19 cellular contexts compared by ENCODE assay signal in the genomic region with DNA sequence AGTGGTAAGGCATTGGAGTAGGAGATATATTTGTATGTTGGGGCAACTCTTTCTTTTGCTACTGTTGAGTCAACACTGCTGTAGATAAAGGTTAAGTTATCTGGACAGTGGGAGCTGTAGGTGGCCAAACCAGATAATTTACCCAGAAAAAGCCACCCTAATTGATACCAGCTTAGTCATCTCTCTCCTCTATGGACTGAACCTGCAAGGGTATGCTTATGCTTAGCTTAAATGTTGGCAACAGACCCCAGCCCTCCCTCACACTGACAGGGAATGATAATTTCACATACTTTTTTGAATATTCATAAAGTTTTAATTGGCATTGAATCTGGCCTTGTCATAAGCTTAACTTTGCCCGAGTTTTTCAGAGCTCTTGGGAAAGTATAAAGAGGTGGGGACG.
A peak's percentile ranks its signal among the peaks of the same experiment; 100 is the strongest.
DNase-seq lines count a peak whose midpoint lies in the region.
"Had no signal": no experiment of that assay in that cellular context is flagged by ENCODE, and none has a peak within 500 bp of the region (broad histone marks: within the 10 kb centered on the region; RNA-seq: fewer than 3 reads in every experiment).

No MANE protein-coding gene starts in this region.

- no peak overlapping the region for H3K4me3 Mint-ChIP-seq in CD8-positive, alpha-beta memory T cell
- H3K4me3 Mint-ChIP-seq: CD14-positive monocyte had no signal

- no peaks in the 10 kb centered on the region for H3K9me2 ChIP-seq in GM23248 (ENCODE audit: insufficient read depth)

- H3K4me1 ChIP-seq in GM23248 (ENCODE audit: insufficient read depth): peaks cover 48% of the 10 kb centered on the region
- no peaks in the 10 kb centered on the region for H3K4me1 ChIP-seq in CD8-positive, alpha-beta memory T cell (ENCODE audit: insufficient read depth, low read length)

- POLR2A ChIA-PET in CD8-positive, alpha-beta memory T cell (lab: Charles Lee): no interaction called here

- no peaks in the 10 kb centered on the region for H3K79me2 ChIP-seq in GM23248 (ENCODE audit: insufficient read depth)

- H3K9me3 ChIP-seq in GM23248 (ENCODE audit: low read depth): no peaks in the 10 kb centered on the region
- no peaks in the 10 kb centered on the region for H3K9me3 ChIP-seq in CD8-positive, alpha-beta memory T cell (ENCODE audit: low read length)
- H3K9me3 ChIP-seq: Caco-2 had no signal

- H3K9ac ChIP-seq in GM23248: no peak overlapping the region

- H2AFZ ChIP-seq in GM23248: no peak overlapping the region

- H3K36me3 Mint-ChIP-seq in CD8-positive, alpha-beta memory T cell: no peaks in the 10 kb centered on the region
- H3K36me3 Mint-ChIP-seq: CD14-positive monocyte had no signal

- H3F3A ChIP-seq in GM23248 (ENCODE audit: insufficient read depth): peaks cover 33% of the 10 kb centered on the region

- H3K27ac Mint-ChIP-seq in CD8-positive, alpha-beta memory T cell: no peak overlapping the region
- H3K27ac Mint-ChIP-seq: CD14-positive monocyte had no signal

- no peak overlapping the region for H3K4me3 ChIP-seq in GM23248
- no peak overlapping the region for H3K4me3 ChIP-seq in CD8-positive, alpha-beta memory T cell (ENCODE audit: low read length)

- in situ Hi-C loops in GM23248 (cut with MboI): no loop called here

- CTCF ChIA-PET in CD8-positive, alpha-beta memory T cell (lab: Charles Lee): no interaction called here

- DNase-seq in COR-L47 (lab: John Stamatoyannopoulos, UW): peak; percentile 67
- DNase-seq in GM23248: peak; percentile 6
- peak; percentile 87 for DNase-seq in NCI-H69 (lab: John Stamatoyannopoulos, UW)
- peak; percentile 29 for DNase-seq in astrocyte of the hippocampus (ENCODE audit: low read depth, low spot score)
- DNase-seq in NCI-H82 treated with DMSO at 0.1 percent for 48 hours (lab: John Stamatoyannopoulos, UW; ENCODE audit: unreplicated experiment): no peak
- no peak for DNase-seq in CD8-positive, alpha-beta memory T cell
- no peak for DNase-seq in mucosa of gallbladder (ENCODE audit: low spot score)
- DNase-seq in medulla oblongata (ENCODE audit: extremely low spot score): no peak
- DNase-seq: Caco-2; DMS53; GOT3; NCI-H1417 treated with DMSO at 0.1 percent for 48 hours; NCI-H2107; NCI-H446 treated with DMSO at 0.1 percent for 48 hours; NK-92 treated with Interleukin-12 subunit alpha and Interleukin-12 subunit beta, amount 100 ng/mL, for 24 hours; OCI-M1; SHP77 treated with DMSO at 0.1 percent for 48 hours; T-helper 1 cell had no signal

- no peaks in the 10 kb centered on the region for H3K36me3 ChIP-seq in GM23248 (ENCODE audit: low read depth)
- no peaks in the 10 kb centered on the region for H3K36me3 ChIP-seq in CD8-positive, alpha-beta memory T cell (ENCODE audit: insufficient read depth, low read length)

- H4K20me1 ChIP-seq in GM23248 (ENCODE audit: insufficient read depth): no peaks in the 10 kb centered on the region

- peaks cover 11 to 39% of the 10 kb centered on the region in 2 donors for H3K27me3 Mint-ChIP-seq in CD8-positive, alpha-beta memory T cell

- 60 to 61% methylated on average over 2 of the region's 2 CpGs for WGBS in GM23248 (ENCODE audit: low coverage in 1 of 2, low lambda C conversion rate in 2 of 2, missing lambda C conversion rate in 2 of 2), 2 experiments

- no peaks in the 10 kb centered on the region for H3K27me3 ChIP-seq in GM23248 (replicated peaks; ENCODE audit: insufficient read depth)
- no peaks in the 10 kb centered on the region for H3K27me3 ChIP-seq in CD8-positive, alpha-beta memory T cell (ENCODE audit: insufficient read depth, low read length, poor library complexity, severe bottlenecking)

- H3K9me3 Mint-ChIP-seq in CD8-positive, alpha-beta memory T cell: peaks cover 0 to 2% (median 0%) of the 10 kb centered on the region in 5 donors
- H3K9me3 Mint-ChIP-seq: CD14-positive monocyte had no signal

- no peak overlapping the region for H3K4me2 ChIP-seq in GM23248 (ENCODE audit: unreplicated experiment)

- no peak overlapping the region for H3K27ac ChIP-seq in GM23248
- no peak overlapping the region for H3K27ac ChIP-seq in CD8-positive, alpha-beta memory T cell (ENCODE audit: low read depth, low read length)

- no peaks in the 10 kb centered on the region for H3K4me1 Mint-ChIP-seq in CD8-positive, alpha-beta memory T cell
- H3K4me1 Mint-ChIP-seq: CD14-positive monocyte had no signal

Comparison
In these comparisons a context has a peak if more than half of its experiments do, and no peak if none do; other contexts are left out.
1. DNase-seq: peak in COR-L47 (single experiment), GM23248 (single experiment), NCI-H69 (single experiment) and astrocyte of the hippocampus (single experiment); none in NCI-H82 treated with DMSO at 0.1 percent for 48 hours (single experiment), CD8-positive, alpha-beta memory T cell (0 of 5), mucosa of gallbladder (single experiment) and medulla oblongata (single experiment).